In genomic region chr1:75785964-75786853, GRCh38 we compare ENCODE assay signal across 8 cellular contexts. TPM values are rescaled to one million over a fixed set of nuclear protein-coding genes. Genes with fewer than 3 reads are reported as not detected.
A peak's percentile ranks its signal among the peaks of the same experiment; 100 is the strongest.
DNase-seq lines count a peak whose midpoint lies in the region; ATAC-seq and TF ChIP-seq lines count a peak whose summit lies in the region.

Gene RABGGTB, plus strand, starts transcription at chr1:75786256. Its CDS starts 16 bp downstream, at chr1:75786272.

- no peaks in the 10 kb centered on the region for H3K9me3 ChIP-seq in CD8-positive, alpha-beta T cell (ENCODE audit: low read length)
- no peaks in the 10 kb centered on the region for H3K9me3 ChIP-seq in lower lobe of right lung

- H3K36me3 ChIP-seq in CD8-positive, alpha-beta T cell (ENCODE audit: insufficient read depth, low read length): peaks cover 20% of the 10 kb centered on the region
- H3K36me3 ChIP-seq in lower lobe of right lung: peaks cover 19% of the 10 kb centered on the region

- intact Hi-C loops in CD8-positive, alpha-beta T cell (cut with DNase I, micrococcal nuclease): loop anchor here (1.0 to 5.0 kb wide), 8 partner anchors 61 to 1993 kb away; partner anchors contain the start of genes FPGT (in 2 of the 2), LRRIQ3 (in 2 of the 2), ZZZ3 (in 2 of the 2) and ACADM (in 1 of the 2)
- intact Hi-C loops in lower lobe of right lung (cut with DNase I): no loop called here

- peaks cover 58% of the 10 kb centered on the region for H3K4me1 Mint-ChIP-seq in CD8-positive, alpha-beta T cell (ENCODE audit: low read depth)

- peak within 1 kb of the TSS; percentile 73 for H3K4me3 ChIP-seq in CD8-positive, alpha-beta T cell (ENCODE audit: low read depth, low read length)
- peak within 1 kb of the TSS; percentile 84 for H3K4me3 ChIP-seq in lower lobe of right lung

- H3K27ac ChIP-seq in CD8-positive, alpha-beta T cell (ENCODE audit: low read depth, low read length): peak within 1 kb of the TSS; percentile 69
- H3K27ac ChIP-seq in lower lobe of right lung: peak within 1 kb of the TSS; percentile 85

- TF ChIP-seq CTCF in CD8-positive, alpha-beta T cell (IDR thresholded peaks at IDR 0.05): no peak
- no peak for TF ChIP-seq CTCF in lower lobe of right lung (IDR thresholded peaks at IDR 0.05)

- peak; percentile 89 to 94 (median 91) for DNase-seq in CD8-positive, alpha-beta T cell
- DNase-seq in HS-27A (ENCODE audit: low read depth) (peak; percentile 93), NK-92 (lab: John Stamatoyannopoulos, UW; ENCODE audit: unreplicated experiment) (peak; percentile 44), lower lobe of right lung (peak; percentile 96)
- DNase-seq in activated CD8-positive, alpha-beta memory T cell treated with anti-CD3 and anti-CD28 coated beads for 1 hour (ENCODE audit: extremely low read depth in 1 of 2, low read depth in 1 of 2): peak; percentile 84 to 89
- peak; percentile 90 for DNase-seq in effector CD4-positive, alpha-beta T cell
- peak; percentile 88 to 93 (median 92) for DNase-seq in stimulated activated CD4-positive, alpha-beta T cell treated with anti-CD3 and anti-CD28 coated beads, TNF-alpha, amount 100 ng/mL, for 24 hours (ENCODE audit: low read depth in 3 of 3)

- H3K27ac Mint-ChIP-seq in CD8-positive, alpha-beta T cell: peak within 1 kb of the TSS; percentile 97

- H3K36me3 Mint-ChIP-seq in CD8-positive, alpha-beta T cell: peaks cover 46% of the 10 kb centered on the region

- POLR2A ChIA-PET in CD8-positive, alpha-beta T cell (lab: Charles Lee): interaction anchor here (0.6 to 2.7 kb wide), 8 partner anchors 9 to 1990 kb away, joined by 3 to 17 read pairs (median 4); partner anchors contain the start of gene MSH4

- peaks cover 45% of the 10 kb centered on the region for H3K4me1 ChIP-seq in CD8-positive, alpha-beta T cell (ENCODE audit: insufficient read depth, low read length)
- H3K4me1 ChIP-seq in lower lobe of right lung: peaks cover 42% of the 10 kb centered on the region

- H3K9me3 Mint-ChIP-seq in CD8-positive, alpha-beta T cell: no peaks in the 10 kb centered on the region

- no peaks in the 10 kb centered on the region for H3K27me3 ChIP-seq in CD8-positive, alpha-beta T cell (ENCODE audit: insufficient read depth, low read length)
- no peaks in the 10 kb centered on the region for H3K27me3 ChIP-seq in lower lobe of right lung (ENCODE audit: low read depth)

- CTCF ChIA-PET in CD8-positive, alpha-beta T cell (lab: Charles Lee): no interaction called here

- peak; percentile 97 for ATAC-seq in CD8-positive, alpha-beta T cell
- peak; percentile 61 for ATAC-seq in GM19467 (IDR thresholded peaks at IDR 0.05; ENCODE audit: unreplicated experiment)
- ATAC-seq in lower lobe of right lung: peak; percentile 99 to 100

- H3K27me3 Mint-ChIP-seq in CD8-positive, alpha-beta T cell (ENCODE audit: low read depth): no peaks in the 10 kb centered on the region

- peak within 1 kb of the TSS; percentile 96 for H3K4me3 Mint-ChIP-seq in CD8-positive, alpha-beta T cell

RNA-seq across cellular contexts. Expression of gene RABGGTB, which starts in this region (rescaled TPM):
- 100 to 1,000 TPM; 186 to 193 TPM for total RNA-seq in CD8-positive, alpha-beta T cell
- total RNA-seq in lower lobe of right lung: 82.5 TPM

Comparison
In these comparisons a context has a peak if more than half of its experiments do, and no peak if none do; other contexts are left out.
1. Peak in every context shown above with its lines: DNase-seq, ATAC-seq, H3K4me3 ChIP-seq and H3K27ac ChIP-seq.
2. DNase-seq: peak in every context shown above with its lines; median percentile 96 in lower lobe of right lung; 93 in HS-27A; 92 in stimulated activated CD4-positive, alpha-beta T cell treated with anti-CD3 and anti-CD28 coated beads, TNF-alpha, amount 100 ng/mL, for 24 hours; 91 in CD8-positive, alpha-beta T cell; 90 in effector CD4-positive, alpha-beta T cell; 86 in activated CD8-positive, alpha-beta memory T cell treated with anti-CD3 and anti-CD28 coated beads for 1 hour; 44 in NK-92.